Comparison of ENCODE assay signal across 13 cellular contexts in genomic region chr12:65100140-65100539, GRCh38. TPM values are rescaled to one million over a fixed set of nuclear protein-coding genes. Genes with fewer than 3 reads are reported as not detected.
DNase-seq lines count a peak whose midpoint lies in the region; ATAC-seq and TF ChIP-seq lines count a peak whose summit lies in the region.
"Had no signal": no experiment of that assay in that cellular context is flagged by ENCODE, and none has a peak within 500 bp of the region (broad histone marks: within the 10 kb centered on the region; RNA-seq: fewer than 3 reads in every experiment).

No MANE protein-coding gene starts in this region.

- no peak overlapping the region for H3K4me3 Mint-ChIP-seq in activated CD4-positive, alpha-beta T cell treated with anti-CD3 and anti-CD28 coated beads, Interleukin-2, amount 10 ng/mL, durations not matched to agents 24 days and 14 days
- H3K4me3 Mint-ChIP-seq in activated CD4-positive, alpha-beta T cell treated with anti-CD3 and anti-CD28 coated beads, Interleukin-2, amount 10 ng/mL, durations not matched to agents 7 days and 5 days, result no peak overlapping the region

- H2AFZ ChIP-seq in OCI-LY3 (ENCODE audit: low read depth, low read length), result no peak overlapping the region
- H2AFZ ChIP-seq in smooth muscle cell (ENCODE audit: low read depth), result no peak overlapping the region

- no peaks in the 10 kb centered on the region for H3F3A ChIP-seq in smooth muscle cell (ENCODE audit: low read depth)

- H3K9ac ChIP-seq in OCI-LY3 (ENCODE audit: low read length) (no peak overlapping the region), smooth muscle cell (ENCODE audit: low read depth) (no peak overlapping the region)
- H3K9ac ChIP-seq: BLaER1 had no signal

- H3K4me3 ChIP-seq in OCI-LY3 (ENCODE audit: low read length), result no peak overlapping the region
- H3K4me3 ChIP-seq in epithelial cell of proximal tubule (ENCODE audit: low read depth, low read length), result no peak overlapping the region
- no peak overlapping the region for H3K4me3 ChIP-seq in smooth muscle cell
- H3K4me3 ChIP-seq: ascending aorta, BLaER1, prostate gland had no signal

- peaks cover 35% of the 10 kb centered on the region for H3K27me3 Mint-ChIP-seq in activated CD4-positive, alpha-beta T cell treated with anti-CD3 and anti-CD28 coated beads, Interleukin-2, amount 10 ng/mL, durations not matched to agents 24 days and 14 days
- peaks cover 47% of the 10 kb centered on the region for H3K27me3 Mint-ChIP-seq in activated CD4-positive, alpha-beta T cell treated with anti-CD3 and anti-CD28 coated beads, Interleukin-2, amount 10 ng/mL, durations not matched to agents 7 days and 5 days

- no peaks in the 10 kb centered on the region for H3K79me2 ChIP-seq in OCI-LY3 (ENCODE audit: low read length)
- H3K79me2 ChIP-seq in smooth muscle cell (ENCODE audit: low read depth), result no peaks in the 10 kb centered on the region

- ATAC-seq in GM19324 (IDR thresholded peaks at IDR 0.05; ENCODE audit: low FRiP score, unreplicated experiment), result no peak

- DNase-seq in activated CD4-positive, alpha-beta T cell treated with anti-CD3 and anti-CD28 coated beads, Interleukin-2, amount 10 ng/mL, durations not matched to agents 24 days and 14 days, result peak; percentile 5
- DNase-seq in activated CD4-positive, alpha-beta T cell treated with anti-CD3 and anti-CD28 coated beads, Interleukin-2, amount 10 ng/mL, durations not matched to agents 7 days and 5 days, result no peak
- DNase-seq in epithelial cell of proximal tubule (ENCODE audit: low read depth) (no peak), smooth muscle cell (lab: John Stamatoyannopoulos, UW; ENCODE audit: unreplicated experiment) (no peak), GF-D8 (lab: John Stamatoyannopoulos, UW) (no peak), kidney tubule cell (ENCODE audit: low spot score) (no peak)

- H4K20me1 ChIP-seq in OCI-LY3 (ENCODE audit: insufficient read depth, low read length) (no peaks in the 10 kb centered on the region), smooth muscle cell (ENCODE audit: low read depth) (no peaks in the 10 kb centered on the region)
- H4K20me1 ChIP-seq: BLaER1 had no signal

- H3K9me3 ChIP-seq in OCI-LY3 (ENCODE audit: insufficient read depth, low read length) (no peaks in the 10 kb centered on the region), smooth muscle cell (replicated peaks; ENCODE audit: low read depth) (no peaks in the 10 kb centered on the region)
- H3K9me3 ChIP-seq: ascending aorta, BLaER1, prostate gland had no signal

- H3K36me3 Mint-ChIP-seq in activated CD4-positive, alpha-beta T cell treated with anti-CD3 and anti-CD28 coated beads, Interleukin-2, amount 10 ng/mL, durations not matched to agents 24 days and 14 days (ENCODE audit: low read depth), result no peaks in the 10 kb centered on the region
- no peaks in the 10 kb centered on the region for H3K36me3 Mint-ChIP-seq in activated CD4-positive, alpha-beta T cell treated with anti-CD3 and anti-CD28 coated beads, Interleukin-2, amount 10 ng/mL, durations not matched to agents 7 days and 5 days (ENCODE audit: low read depth)

- no peak overlapping the region for H3K27ac Mint-ChIP-seq in activated CD4-positive, alpha-beta T cell treated with anti-CD3 and anti-CD28 coated beads, Interleukin-2, amount 10 ng/mL, durations not matched to agents 24 days and 14 days
- H3K27ac Mint-ChIP-seq in activated CD4-positive, alpha-beta T cell treated with anti-CD3 and anti-CD28 coated beads, Interleukin-2, amount 10 ng/mL, durations not matched to agents 7 days and 5 days, result no peak overlapping the region

- H3K4me1 ChIP-seq in OCI-LY3 (ENCODE audit: low read length), result no peaks in the 10 kb centered on the region
- H3K4me1 ChIP-seq in smooth muscle cell (ENCODE audit: low read depth), result no peaks in the 10 kb centered on the region
- H3K4me1 ChIP-seq: ascending aorta, BLaER1, prostate gland had no signal

- H3K27ac ChIP-seq in OCI-LY3 (ENCODE audit: low read length), result no peak overlapping the region
- H3K27ac ChIP-seq in smooth muscle cell (ENCODE audit: low read depth), result no peak overlapping the region
- H3K27ac ChIP-seq: ascending aorta, BLaER1, prostate gland had no signal

- intact Hi-C loops in activated CD4-positive, alpha-beta T cell treated with anti-CD3 and anti-CD28 coated beads, Interleukin-2, amount 10 ng/mL, durations not matched to agents 24 days and 14 days (cut with micrococcal nuclease), result no loop called here

- CTCF ChIA-PET in activated CD4-positive, alpha-beta T cell treated with anti-CD3 and anti-CD28 coated beads, Interleukin-2, amount 10 ng/mL, durations not matched to agents 7 days and 5 days (lab: Charles Lee), result no interaction called here

- no peaks in the 10 kb centered on the region for H3K4me1 Mint-ChIP-seq in activated CD4-positive, alpha-beta T cell treated with anti-CD3 and anti-CD28 coated beads, Interleukin-2, amount 10 ng/mL, durations not matched to agents 24 days and 14 days
- no peaks in the 10 kb centered on the region for H3K4me1 Mint-ChIP-seq in activated CD4-positive, alpha-beta T cell treated with anti-CD3 and anti-CD28 coated beads, Interleukin-2, amount 10 ng/mL, durations not matched to agents 7 days and 5 days

- H3K4me2 ChIP-seq in OCI-LY3 (ENCODE audit: low read length) (no peak overlapping the region), smooth muscle cell (no peak overlapping the region)
- H3K4me2 ChIP-seq: BLaER1 had no signal

- peak; percentile 19 for TF ChIP-seq CTCF in OCI-LY3 (IDR thresholded peaks at IDR 0.05; ENCODE audit: low read depth, low read length)
- TF ChIP-seq CTCF in epithelial cell of proximal tubule (conservative IDR thresholded peaks at IDR 0.05; ENCODE audit: low read depth, low read length), result peak; percentile 60
- TF ChIP-seq CTCF in smooth muscle cell (IDR thresholded peaks at IDR 0.05; ENCODE audit: borderline replicate concordance, insufficient read depth, poor library complexity, severe bottlenecking), result peak; percentile 32

- WGBS in smooth muscle cell (ENCODE audit: low lambda C conversion rate), result 71% methylated on average over 3 of the region's 3 CpGs

- H3K9me3 Mint-ChIP-seq in activated CD4-positive, alpha-beta T cell treated with anti-CD3 and anti-CD28 coated beads, Interleukin-2, amount 10 ng/mL, durations not matched to agents 24 days and 14 days, result no peaks in the 10 kb centered on the region
- no peaks in the 10 kb centered on the region for H3K9me3 Mint-ChIP-seq in activated CD4-positive, alpha-beta T cell treated with anti-CD3 and anti-CD28 coated beads, Interleukin-2, amount 10 ng/mL, durations not matched to agents 7 days and 5 days

- H3K27me3 ChIP-seq in OCI-LY3 (ENCODE audit: low read depth, low read length) (peaks cover 9% of the 10 kb centered on the region), smooth muscle cell (ENCODE audit: low read depth) (peaks cover 19% of the 10 kb centered on the region)
- H3K27me3 ChIP-seq: ascending aorta, BLaER1 had no signal

- H3K36me3 ChIP-seq in OCI-LY3 (replicated peaks; ENCODE audit: low read depth, low read length), result no peaks in the 10 kb centered on the region
- no peaks in the 10 kb centered on the region for H3K36me3 ChIP-seq in smooth muscle cell (ENCODE audit: low read depth)
- H3K36me3 ChIP-seq: ascending aorta, BLaER1, prostate gland had no signal

- POLR2A ChIA-PET in activated CD4-positive, alpha-beta T cell treated with anti-CD3 and anti-CD28 coated beads, Interleukin-2, amount 10 ng/mL, durations not matched to agents 7 days and 5 days (lab: Charles Lee), result no interaction called here

RNA-seq across cellular contexts. Expression of gene WIF1, which starts 21.0 kb away (rescaled TPM):
- total RNA-seq in activated CD4-positive, alpha-beta T cell treated with anti-CD3 and anti-CD28 coated beads, Interleukin-2, amount 10 ng/mL, durations not matched to agents 24 days and 14 days, result not detected in 2 replicates
- total RNA-seq in activated CD4-positive, alpha-beta T cell treated with anti-CD3 and anti-CD28 coated beads, Interleukin-2, amount 10 ng/mL, durations not matched to agents 7 days and 5 days, result not detected
- total RNA-seq in epithelial cell of proximal tubule, result not detected in 2 replicates
- not detected in 2 replicates for total RNA-seq in smooth muscle cell
- 0.30 TPM in 1 of 2 replicates, not detected in the other for polyA plus RNA-seq in smooth muscle cell
- total RNA-seq: ascending aorta; liver; T-helper 2 cell treated with Interferon-gamma antibody and Interleukin-4, amounts not matched to agents 100 ng/mL and 5 ng/mL, for 36 hours had no signal
- polyA plus RNA-seq: liver had no signal
